ENCODE assay signal across 8 cellular contexts in the genomic region with DNA sequence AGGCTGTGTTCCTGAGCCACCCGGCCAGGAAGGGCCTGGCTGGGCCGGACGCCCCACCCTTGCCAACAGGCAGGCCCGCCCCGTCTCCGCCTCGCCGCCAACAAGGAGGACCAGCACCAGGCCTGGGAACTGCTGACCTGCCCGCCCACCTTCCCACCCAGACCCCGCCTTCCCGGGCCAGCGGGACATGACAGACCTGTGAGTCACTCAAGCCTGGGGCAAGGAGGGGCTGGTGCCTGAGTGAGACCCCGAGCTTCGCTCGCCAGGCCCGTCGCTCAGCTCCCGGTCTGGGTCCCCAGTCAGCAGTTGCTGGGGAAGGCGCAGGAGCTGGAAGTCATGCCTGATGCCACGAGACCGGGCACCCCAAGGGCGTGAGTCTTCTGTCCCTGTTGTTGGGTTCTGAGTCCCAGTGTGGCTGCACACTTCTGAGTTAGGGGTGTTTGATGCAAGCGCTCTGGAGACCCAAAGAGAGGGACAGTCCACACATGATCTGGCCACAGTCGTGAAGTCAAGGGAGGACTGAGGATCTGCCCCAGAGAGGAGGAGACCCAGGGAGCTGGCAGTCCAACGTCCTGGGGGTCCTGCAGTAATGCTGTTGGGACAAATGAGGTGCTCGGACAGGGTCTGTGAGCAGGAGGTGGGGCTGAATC. TPM values are rescaled to one million over a fixed set of nuclear protein-coding genes. Genes with fewer than 3 reads are reported as not detected.
DNase-seq lines count a peak whose midpoint lies in the region; ATAC-seq and TF ChIP-seq lines count a peak whose summit lies in the region.

A gene with protein sequence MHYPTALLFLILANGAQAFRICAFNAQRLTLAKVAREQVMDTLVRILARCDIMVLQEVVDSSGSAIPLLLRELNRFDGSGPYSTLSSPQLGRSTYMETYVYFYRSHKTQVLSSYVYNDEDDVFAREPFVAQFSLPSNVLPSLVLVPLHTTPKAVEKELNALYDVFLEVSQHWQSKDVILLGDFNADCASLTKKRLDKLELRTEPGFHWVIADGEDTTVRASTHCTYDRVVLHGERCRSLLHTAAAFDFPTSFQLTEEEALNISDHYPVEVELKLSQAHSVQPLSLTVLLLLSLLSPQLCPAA (minus strand): TSS at position 33 of the 650 bp plus-strand sequence. CDS start 3,686 bp downstream, outside the sequence.

- peak within 1 kb of the TSS; percentile 49 for H2BK12ac ChIP-seq in neuronal stem cell (ENCODE audit: low read length)

- H3K9ac ChIP-seq in neuronal stem cell (ENCODE audit: low read depth, low read length, poor library complexity), result peak within 1 kb of the TSS; percentile 50

- H3K4me1 ChIP-seq in foreskin keratinocyte (no peaks in the 10 kb centered on the region), neuronal stem cell (ENCODE audit: control insufficient read depth in 2 of 2, insufficient read depth in 1 of 2, low read depth in 1 of 2, low read length in 2 of 2) (peaks cover 0 to 9% of the 10 kb centered on the region in 2 donors)

- no peak within 1 kb of the TSS for H3K14ac ChIP-seq in neuronal stem cell (ENCODE audit: low read length)

- H4K8ac ChIP-seq in neuronal stem cell (ENCODE audit: low read depth, low read length), result no peak within 1 kb of the TSS

- H3K4me3 Mint-ChIP-seq in activated CD8-positive, alpha-beta T cell treated with anti-CD3 and anti-CD28 coated beads, Interleukin-2, amount 10 ng/mL, durations not matched to agents 7 days and 5 days, result peak within 1 kb of the TSS; percentile 36

- no peak for ATAC-seq in activated CD8-positive, alpha-beta T cell treated with anti-CD3 and anti-CD28 coated beads, Interleukin-2, amount 10 ng/mL, durations not matched to agents 7 days and 5 days
- peak; percentile 75 for ATAC-seq in foreskin keratinocyte

- peaks cover 7 to 11% of the 10 kb centered on the region in 2 donors for H3K36me3 ChIP-seq in neuronal stem cell (replicated peaks in 1 of 2; ENCODE audit: control insufficient read depth in 2 of 2, insufficient read depth in 2 of 2, low read length in 2 of 2)

- H3K4me2 ChIP-seq in neuronal stem cell (ENCODE audit: insufficient read depth, low read length, poor library complexity, severe bottlenecking), result peak within 1 kb of the TSS; percentile 14

- H3K27ac ChIP-seq in foreskin keratinocyte, result peak within 1 kb of the TSS; percentile 37
- H3K27ac ChIP-seq in neuronal stem cell (replicated peaks; ENCODE audit: low read length), result peak within 1 kb of the TSS; percentile 50

- no peaks in the 10 kb centered on the region for H3K9me3 ChIP-seq in neuronal stem cell (replicated peaks in 1 of 2; ENCODE audit: control insufficient read depth in 2 of 2, insufficient read depth in 1 of 2, low read depth in 1 of 2, low read length in 2 of 2)

- no peak within 1 kb of the TSS for H3K4me3 ChIP-seq in neuronal stem cell (ENCODE audit: low read length in 2 of 2)

- H2BK5ac ChIP-seq in neuronal stem cell (ENCODE audit: low read length), result no peak within 1 kb of the TSS

- CTCF ChIA-PET in activated CD8-positive, alpha-beta T cell treated with anti-CD3 and anti-CD28 coated beads, Interleukin-2, amount 10 ng/mL, durations not matched to agents 7 days and 5 days (lab: Charles Lee), result no interaction called here

- POLR2A ChIA-PET in activated CD8-positive, alpha-beta T cell treated with anti-CD3 and anti-CD28 coated beads, Interleukin-2, amount 10 ng/mL, durations not matched to agents 7 days and 5 days (lab: Charles Lee), result interaction anchor here (5.3 kb wide), 1 partner anchor 11 kb away, joined by 55 read pairs; the partner anchor contains the start of gene RPL10

- peaks cover 13% of the 10 kb centered on the region for H3K4me1 Mint-ChIP-seq in activated CD8-positive, alpha-beta T cell treated with anti-CD3 and anti-CD28 coated beads, Interleukin-2, amount 10 ng/mL, durations not matched to agents 7 days and 5 days (ENCODE audit: low read depth)

- H2AK5ac ChIP-seq in neuronal stem cell (ENCODE audit: low read depth, low read length), result no peak within 1 kb of the TSS

- no peak within 1 kb of the TSS for H3K23ac ChIP-seq in neuronal stem cell (ENCODE audit: low read depth, low read length, poor library complexity)

- H3K27ac Mint-ChIP-seq in activated CD8-positive, alpha-beta T cell treated with anti-CD3 and anti-CD28 coated beads, Interleukin-2, amount 10 ng/mL, durations not matched to agents 7 days and 5 days, result peak within 1 kb of the TSS; percentile 52

- H3K79me1 ChIP-seq in neuronal stem cell (ENCODE audit: low read depth, low read length), result no peaks in the 10 kb centered on the region

- H3K27me3 ChIP-seq in foreskin keratinocyte (no peaks in the 10 kb centered on the region), neuronal stem cell (ENCODE audit: control insufficient read depth in 3 of 3, insufficient read depth in 3 of 3, low read depth in 1 of 3, low read length in 3 of 3) (no peaks in the 10 kb centered on the region)

- H3K4ac ChIP-seq in neuronal stem cell (ENCODE audit: low read length), result no peak within 1 kb of the TSS

- no peak within 1 kb of the TSS for H2BK120ac ChIP-seq in neuronal stem cell (ENCODE audit: low read depth, low read length)

- H4K91ac ChIP-seq in neuronal stem cell (ENCODE audit: low read depth, low read length, poor library complexity), result no peak within 1 kb of the TSS

- no peak for TF ChIP-seq CTCF in GM13976 (IDR thresholded peaks at IDR 0.05; ENCODE audit: borderline replicate concordance, control extremely low read depth, extremely low read depth, insufficient read depth, missing control alignments)
- TF ChIP-seq CTCF in foreskin keratinocyte (conservative IDR thresholded peaks at IDR 0.05), result no peak

- H3K27me3 Mint-ChIP-seq in activated CD8-positive, alpha-beta T cell treated with anti-CD3 and anti-CD28 coated beads, Interleukin-2, amount 10 ng/mL, durations not matched to agents 7 days and 5 days (ENCODE audit: low read depth), result no peaks in the 10 kb centered on the region

- DNase-seq in GM13976 (ENCODE audit: low spot score) (peak; percentile 81), HUDEP-2 (lab: John Stamatoyannopoulos, UW; ENCODE audit: unreplicated experiment in 76 of 76) (peak in 73 of 76 experiments; percentile 11 to 89 (median 71)), foreskin keratinocyte (peak in 1 of 2 donors; percentile 60), neuronal stem cell (ENCODE audit: low spot score) (peak; percentile 69), NCI-H2081 (lab: John Stamatoyannopoulos, UW) (no peak), globus pallidus (ENCODE audit: low spot score) (no peak)
- no peak for DNase-seq in activated CD8-positive, alpha-beta T cell treated with anti-CD3 and anti-CD28 coated beads, Interleukin-2, amount 10 ng/mL, durations not matched to agents 7 days and 5 days
- no peak for DNase-seq in effector CD8-positive, alpha-beta T cell (lab: John Stamatoyannopoulos, UW)

- peaks cover 16% of the 10 kb centered on the region for H3K36me3 Mint-ChIP-seq in activated CD8-positive, alpha-beta T cell treated with anti-CD3 and anti-CD28 coated beads, Interleukin-2, amount 10 ng/mL, durations not matched to agents 7 days and 5 days (ENCODE audit: low read depth)

- H3K18ac ChIP-seq in neuronal stem cell (ENCODE audit: low read length), result peak within 1 kb of the TSS; percentile 71

- H2AFZ ChIP-seq in neuronal stem cell (ENCODE audit: low read length), result no peak within 1 kb of the TSS

- H2BK15ac ChIP-seq in neuronal stem cell (ENCODE audit: low read length), result no peak within 1 kb of the TSS

- H3K9me3 Mint-ChIP-seq in activated CD8-positive, alpha-beta T cell treated with anti-CD3 and anti-CD28 coated beads, Interleukin-2, amount 10 ng/mL, durations not matched to agents 7 days and 5 days (ENCODE audit: insufficient read depth), result no peaks in the 10 kb centered on the region

- in situ Hi-C loops in GM13976 (cut with MboI; ENCODE audit: low sequenced_read_pairs, unreplicated experiment), result no loop called here

- WGBS in neuronal stem cell (ENCODE audit: extremely low coverage in 2 of 2, insufficient read length in 2 of 2, insufficient replicate concordance in 1 of 2), 2 donors, result no CpG with 5 or more reads among the region's 26 CpGs

RNA-seq across cellular contexts. Expression of the gene that starts here (rescaled TPM):
- total RNA-seq in activated CD8-positive, alpha-beta T cell treated with anti-CD3 and anti-CD28 coated beads, Interleukin-2, amount 10 ng/mL, durations not matched to agents 7 days and 5 days, result 10 to 100 TPM; 22.5 to 26.5 TPM
- 22.3 and 26.9 TPM in 2 replicates for total RNA-seq in foreskin keratinocyte
- polyA plus RNA-seq in foreskin keratinocyte, result 19.0 and 21.7 TPM in 2 replicates
- polyA plus RNA-seq in neuronal stem cell (2013, experiment 1 of 2), result 15.4 TPM
- 15.1 TPM for polyA plus RNA-seq in neuronal stem cell (2013, experiment 2 of 2)

Comparison
In these comparisons a context has a peak if more than half of its experiments do, and no peak if none do; other contexts are left out.
1. DNase-seq: peak in GM13976 (single experiment), HUDEP-2 (73 of 76) and neuronal stem cell (single experiment); none in activated CD8-positive, alpha-beta T cell treated with anti-CD3 and anti-CD28 coated beads, Interleukin-2, amount 10 ng/mL, durations not matched to agents 7 days and 5 days (single experiment), NCI-H2081 (0 of 2), globus pallidus (single experiment) and effector CD8-positive, alpha-beta T cell (single experiment).